ENCODE assay signal across 8 cellular contexts in genomic region chr6:13873288-13874190, GRCh38. TPM values are rescaled to one million over a fixed set of nuclear protein-coding genes. Genes with fewer than 3 reads are reported as not detected.
DNase-seq lines count a peak whose midpoint lies in the region; ATAC-seq and TF ChIP-seq lines count a peak whose summit lies in the region.

No MANE protein-coding gene starts in this region.

- H3K27me3 Mint-ChIP-seq in nephron progenitor cell (ENCODE audit: low read depth, poor library complexity): peaks cover 30% of the 10 kb centered on the region

- H3K36me3 ChIP-seq in fibroblast of lung (ENCODE audit: control insufficient read depth, insufficient read depth, low read length) (no peaks in the 10 kb centered on the region), stomach smooth muscle (ENCODE audit: control insufficient read depth in 2 of 2, insufficient read depth in 2 of 2, low read length in 2 of 2) (no peaks in the 10 kb centered on the region)

- DNase-seq in EH (ENCODE audit: low read depth): peak; percentile 21
- DNase-seq in NOMO-1 (lab: John Stamatoyannopoulos, UW; ENCODE audit: unreplicated experiment in 2 of 2): peak; percentile 34 to 50
- DNase-seq in activated T-cell treated with anti-CD3 and anti-CD28 coated beads, Interleukin-2, amount 50 U/mL, for 1 hour: peak; percentile 78
- DNase-seq in fibroblast of lung (ENCODE audit: low read depth in 2 of 2): no peak
- DNase-seq in nephron progenitor cell: peak; percentile 85

- peaks cover 34% of the 10 kb centered on the region for H3K4me1 Mint-ChIP-seq in nephron progenitor cell

- peaks cover 19% of the 10 kb centered on the region for H3K9me3 Mint-ChIP-seq in nephron progenitor cell

- H3K27ac ChIP-seq in fibroblast of lung (ENCODE audit: insufficient read depth, low read length): no peak overlapping the region
- no peak overlapping the region for H3K27ac ChIP-seq in stomach smooth muscle (ENCODE audit: low read length)

- no peak overlapping the region for H3K9ac ChIP-seq in fibroblast of lung (ENCODE audit: insufficient read depth, low read length)
- H3K9ac ChIP-seq in stomach smooth muscle (ENCODE audit: low read length in 2 of 2): peak overlapping the region in 1 of 2 donors; percentile 29

- peak overlapping the region; percentile 90 for H3K4me2 ChIP-seq in fibroblast of lung (ENCODE audit: extremely low read depth, insufficient read depth, low read length)

- H4K20me1 ChIP-seq in fibroblast of lung (ENCODE audit: control insufficient read depth, extremely low read depth, insufficient read depth, low read length): no peaks in the 10 kb centered on the region

- H3K4me1 ChIP-seq in fibroblast of lung (ENCODE audit: control insufficient read depth, extremely low read depth, insufficient read depth, low read length) (no peaks in the 10 kb centered on the region), stomach smooth muscle (ENCODE audit: control insufficient read depth, insufficient read depth, low read length) (peaks cover 9% of the 10 kb centered on the region)

- peaks cover 12% of the 10 kb centered on the region for H3K36me3 Mint-ChIP-seq in nephron progenitor cell (ENCODE audit: low read depth)

- no peaks in the 10 kb centered on the region for H3K9me3 ChIP-seq in fibroblast of lung (ENCODE audit: control insufficient read depth, insufficient read depth, low read depth, low read length)
- H3K9me3 ChIP-seq in stomach smooth muscle (ENCODE audit: control insufficient read depth in 2 of 2, low read length in 2 of 2): peaks cover 0 to 3% of the 10 kb centered on the region in 2 donors

- ATAC-seq in HG03571 (IDR thresholded peaks at IDR 0.05; ENCODE audit: unreplicated experiment): peak; percentile 68
- ATAC-seq in HG03095 (IDR thresholded peaks at IDR 0.05; ENCODE audit: unreplicated experiment): no peak

- H3K27ac Mint-ChIP-seq in nephron progenitor cell: peak overlapping the region; percentile 16

- TF ChIP-seq CTCF in fibroblast of lung (conservative IDR thresholded peaks at IDR 0.05 in 1 of 2, IDR thresholded peaks at IDR 0.05 in 1 of 2; ENCODE audit: low read depth in 1 of 2, low read length in 2 of 2) (peak; percentile 44 to 52), nephron progenitor cell (IDR thresholded peaks at IDR 0.05) (peak; percentile 64)

- peak overlapping the region; percentile 79 for H3K4me3 Mint-ChIP-seq in nephron progenitor cell

- H2AFZ ChIP-seq in fibroblast of lung (ENCODE audit: low read length): peak overlapping the region; percentile 55

- peak overlapping the region; percentile 34 to 53 (median 48) for H3K4me3 ChIP-seq in fibroblast of lung (replicated peaks in 1 of 4; ENCODE audit: control extremely low read depth in 1 of 4, insufficient read depth in 1 of 4, low read depth in 3 of 4, low read length in 4 of 4)
- H3K4me3 ChIP-seq in stomach smooth muscle (ENCODE audit: low read length in 2 of 2): peak overlapping the region; percentile 66 to 81

- H3K27me3 ChIP-seq in fibroblast of lung (ENCODE audit: control insufficient read depth, insufficient read depth, low read length): no peaks in the 10 kb centered on the region
- peaks cover 0 to 2% of the 10 kb centered on the region in 2 donors for H3K27me3 ChIP-seq in stomach smooth muscle (ENCODE audit: control insufficient read depth in 1 of 2, insufficient read depth in 2 of 2, low read length in 2 of 2)

- no peaks in the 10 kb centered on the region for H3K79me2 ChIP-seq in fibroblast of lung (ENCODE audit: control insufficient read depth, insufficient read depth, low read length)

RNA-seq across cellular contexts. Expression of gene RNF182, which starts 51.2 kb away (rescaled TPM):
- 2.5 and 2.6 TPM in 2 replicates for total RNA-seq in fibroblast of lung
- polyA plus RNA-seq in fibroblast of lung: 3.2 and 14.1 TPM in 2 replicates
- polyA plus RNA-seq in fibroblast of lung (2012): 2.6 and 10.3 TPM in 2 replicates
- polyA minus RNA-seq in fibroblast of lung (ENCODE audit: low replicate concordance): 9.4 and 35.5 TPM in 2 replicates

RNA-seq across cellular contexts. Expression of gene MCUR1, which starts 59.2 kb away (rescaled TPM):
- total RNA-seq in fibroblast of lung: 6.3 and 7.4 TPM in 2 replicates
- polyA plus RNA-seq in fibroblast of lung: 11.3 and 12.4 TPM in 2 replicates
- polyA plus RNA-seq in fibroblast of lung (2012): 12.0 and 13.1 TPM in 2 replicates
- polyA minus RNA-seq in fibroblast of lung (ENCODE audit: low replicate concordance): 1.8 and 2.7 TPM in 2 replicates

Comparison
In these comparisons a context has a peak if more than half of its experiments do, and no peak if none do; other contexts are left out.
1. DNase-seq: peak in EH (single experiment), NOMO-1 (2 of 2), activated T-cell treated with anti-CD3 and anti-CD28 coated beads, Interleukin-2, amount 50 U/mL, for 1 hour (single experiment) and nephron progenitor cell (single experiment); none in fibroblast of lung (0 of 2).